ENCODE assay signal across 1 cellular context in the genomic region with DNA sequence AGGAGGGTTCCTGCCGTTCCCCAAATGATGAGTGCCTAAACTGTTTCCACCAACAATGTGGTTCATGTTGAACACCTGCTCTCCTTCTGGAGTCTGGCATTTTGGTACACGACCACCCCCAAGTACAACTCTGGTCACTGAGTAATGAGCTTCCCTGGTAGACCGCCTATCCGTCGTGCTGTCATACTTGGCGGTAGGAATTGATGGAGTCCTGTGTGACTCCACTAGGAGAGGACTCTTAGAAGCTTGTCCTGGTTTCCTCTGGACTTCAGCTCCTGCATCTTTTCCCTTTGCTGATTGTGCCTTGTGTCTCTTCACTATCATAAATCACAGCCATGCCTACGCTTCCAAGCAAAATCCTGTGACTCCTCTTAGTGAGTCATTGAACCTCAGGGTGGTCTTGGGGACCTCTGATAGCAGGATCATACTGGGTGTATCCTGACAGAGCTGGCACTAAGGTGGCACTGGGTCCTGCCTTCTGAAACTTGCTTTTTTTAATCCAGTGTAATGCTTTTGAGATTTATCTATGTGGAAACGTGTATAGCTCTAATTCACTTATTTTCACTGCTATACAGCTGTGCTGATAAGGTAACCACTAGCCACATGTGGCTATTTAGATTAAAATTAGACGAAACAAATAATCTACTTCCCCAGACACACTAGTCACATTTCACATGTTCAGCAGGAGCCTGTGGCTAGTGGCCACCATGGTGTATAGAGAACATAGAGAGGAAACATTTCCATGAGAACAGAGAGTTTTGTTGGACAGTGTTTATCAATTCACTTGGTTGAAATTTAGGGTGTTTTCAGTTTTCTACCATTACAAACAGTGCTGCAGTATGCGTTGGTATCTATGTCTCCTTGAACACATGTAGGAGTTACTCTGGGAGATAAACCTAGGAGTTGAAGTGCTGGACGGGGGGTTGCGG.
TF ChIP-seq lines count a peak whose summit lies in the region.

No MANE protein-coding gene starts in this region.

TF ChIP-seq in K562, 482 proteins besides CTCF, POLR2A, EP300 and RAD21 (continued from another document and continues in another):
- TF ChIP-seq, protein P1, sequence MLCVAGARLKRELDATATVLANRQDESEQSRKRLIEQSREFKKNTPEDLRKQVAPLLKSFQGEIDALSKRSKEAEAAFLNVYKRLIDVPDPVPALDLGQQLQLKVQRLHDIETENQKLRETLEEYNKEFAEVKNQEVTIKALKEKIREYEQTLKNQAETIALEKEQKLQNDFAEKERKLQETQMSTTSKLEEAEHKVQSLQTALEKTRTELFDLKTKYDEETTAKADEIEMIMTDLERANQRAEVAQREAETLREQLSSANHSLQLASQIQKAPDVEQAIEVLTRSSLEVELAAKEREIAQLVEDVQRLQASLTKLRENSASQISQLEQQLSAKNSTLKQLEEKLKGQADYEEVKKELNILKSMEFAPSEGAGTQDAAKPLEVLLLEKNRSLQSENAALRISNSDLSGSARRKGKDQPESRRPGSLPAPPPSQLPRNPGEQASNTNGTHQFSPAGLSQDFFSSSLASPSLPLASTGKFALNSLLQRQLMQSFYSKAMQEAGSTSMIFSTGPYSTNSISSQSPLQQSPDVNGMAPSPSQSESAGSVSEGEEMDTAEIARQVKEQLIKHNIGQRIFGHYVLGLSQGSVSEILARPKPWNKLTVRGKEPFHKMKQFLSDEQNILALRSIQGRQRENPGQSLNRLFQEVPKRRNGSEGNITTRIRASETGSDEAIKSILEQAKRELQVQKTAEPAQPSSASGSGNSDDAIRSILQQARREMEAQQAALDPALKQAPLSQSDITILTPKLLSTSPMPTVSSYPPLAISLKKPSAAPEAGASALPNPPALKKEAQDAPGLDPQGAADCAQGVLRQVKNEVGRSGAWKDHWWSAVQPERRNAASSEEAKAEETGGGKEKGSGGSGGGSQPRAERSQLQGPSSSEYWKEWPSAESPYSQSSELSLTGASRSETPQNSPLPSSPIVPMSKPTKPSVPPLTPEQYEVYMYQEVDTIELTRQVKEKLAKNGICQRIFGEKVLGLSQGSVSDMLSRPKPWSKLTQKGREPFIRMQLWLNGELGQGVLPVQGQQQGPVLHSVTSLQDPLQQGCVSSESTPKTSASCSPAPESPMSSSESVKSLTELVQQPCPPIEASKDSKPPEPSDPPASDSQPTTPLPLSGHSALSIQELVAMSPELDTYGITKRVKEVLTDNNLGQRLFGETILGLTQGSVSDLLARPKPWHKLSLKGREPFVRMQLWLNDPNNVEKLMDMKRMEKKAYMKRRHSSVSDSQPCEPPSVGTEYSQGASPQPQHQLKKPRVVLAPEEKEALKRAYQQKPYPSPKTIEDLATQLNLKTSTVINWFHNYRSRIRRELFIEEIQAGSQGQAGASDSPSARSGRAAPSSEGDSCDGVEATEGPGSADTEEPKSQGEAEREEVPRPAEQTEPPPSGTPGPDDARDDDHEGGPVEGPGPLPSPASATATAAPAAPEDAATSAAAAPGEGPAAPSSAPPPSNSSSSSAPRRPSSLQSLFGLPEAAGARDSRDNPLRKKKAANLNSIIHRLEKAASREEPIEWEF (CRISPR knock-in tag; IDR thresholded peaks at IDR 0.05), result peak; percentile 64; the same call in 1 of the 2 replicates
- TF ChIP-seq DIDO1 (tag; IDR thresholded peaks at IDR 0.05; ENCODE audit: low read depth) (no peak), ZBTB8A (IDR thresholded peaks at IDR 0.05; ENCODE audit: partially characterized antibody) (no peak), TEAD4 (IDR thresholded peaks at IDR 0.05; ENCODE audit: low read length) (peak; percentile 99), TEAD4 (CRISPR knock-in tag; IDR thresholded peaks at IDR 0.05; ENCODE audit: borderline replicate concordance) (no peak; the same call in 1 of the 2 replicates), BRF1 (IDR thresholded peaks at IDR 0.05; ENCODE audit: borderline replicate concordance, extremely low read depth, insufficient read length) (no peak), ZNF133 (CRISPR knock-in tag; IDR thresholded peaks at IDR 0.05) (no peak), ZNF184 (CRISPR knock-in tag; IDR thresholded peaks at IDR 0.05) (no peak), ZNF23 (CRISPR knock-in tag; IDR thresholded peaks at IDR 0.05) (no peak), ZBTB7A (IDR thresholded peaks at IDR 0.05; ENCODE audit: borderline replicate concordance, control insufficient read depth, low read depth, low read length) (no peak), POLR3A (IDR thresholded peaks at IDR 0.05; ENCODE audit: borderline replicate concordance, extremely low read depth, insufficient read depth, insufficient read length) (no peak), HOXB6 (CRISPR knock-in tag; IDR thresholded peaks at IDR 0.05; ENCODE audit: borderline replicate concordance) (no peak), C11orf30 (IDR thresholded peaks at IDR 0.05; ENCODE audit: low read depth) (no peak), PCBP1 (IDR thresholded peaks at IDR 0.05; ENCODE audit: low read depth, low read length, poor library complexity, severe bottlenecking) (no peak), TBL1XR1 (IDR thresholded peaks at IDR 0.05; ENCODE audit: low read length in 2 of 2) (peak in 1 of 2 experiments; percentile 92; a peak in 2 of 4 replicates), WHSC1 (IDR thresholded peaks at IDR 0.05; ENCODE audit: low read length) (no peak), TCF7L2 (IDR thresholded peaks at IDR 0.05; ENCODE audit: low read depth, low read length) (no peak), ZNF282 (CRISPR knock-in tag; IDR thresholded peaks at IDR 0.05) (no peak), NR2F6 (CRISPR knock-in tag; IDR thresholded peaks at IDR 0.05) (no peak)
- TF ChIP-seq, protein P2, sequence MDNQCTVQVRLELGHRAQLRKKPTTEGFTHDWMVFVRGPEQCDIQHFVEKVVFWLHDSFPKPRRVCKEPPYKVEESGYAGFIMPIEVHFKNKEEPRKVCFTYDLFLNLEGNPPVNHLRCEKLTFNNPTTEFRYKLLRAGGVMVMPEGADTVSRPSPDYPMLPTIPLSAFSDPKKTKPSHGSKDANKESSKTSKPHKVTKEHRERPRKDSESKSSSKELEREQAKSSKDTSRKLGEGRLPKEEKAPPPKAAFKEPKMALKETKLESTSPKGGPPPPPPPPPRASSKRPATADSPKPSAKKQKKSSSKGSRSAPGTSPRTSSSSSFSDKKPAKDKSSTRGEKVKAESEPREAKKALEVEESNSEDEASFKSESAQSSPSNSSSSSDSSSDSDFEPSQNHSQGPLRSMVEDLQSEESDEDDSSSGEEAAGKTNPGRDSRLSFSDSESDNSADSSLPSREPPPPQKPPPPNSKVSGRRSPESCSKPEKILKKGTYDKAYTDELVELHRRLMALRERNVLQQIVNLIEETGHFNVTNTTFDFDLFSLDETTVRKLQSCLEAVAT (IDR thresholded peaks at IDR 0.05), result peak in 1 of 2 experiments; percentile 72; a peak in 2 of 4 replicates
- TF ChIP-seq, protein P3, sequence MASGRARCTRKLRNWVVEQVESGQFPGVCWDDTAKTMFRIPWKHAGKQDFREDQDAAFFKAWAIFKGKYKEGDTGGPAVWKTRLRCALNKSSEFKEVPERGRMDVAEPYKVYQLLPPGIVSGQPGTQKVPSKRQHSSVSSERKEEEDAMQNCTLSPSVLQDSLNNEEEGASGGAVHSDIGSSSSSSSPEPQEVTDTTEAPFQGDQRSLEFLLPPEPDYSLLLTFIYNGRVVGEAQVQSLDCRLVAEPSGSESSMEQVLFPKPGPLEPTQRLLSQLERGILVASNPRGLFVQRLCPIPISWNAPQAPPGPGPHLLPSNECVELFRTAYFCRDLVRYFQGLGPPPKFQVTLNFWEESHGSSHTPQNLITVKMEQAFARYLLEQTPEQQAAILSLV (tag; IDR thresholded peaks at IDR 0.05), result no peak
- TF ChIP-seq, protein P4, sequence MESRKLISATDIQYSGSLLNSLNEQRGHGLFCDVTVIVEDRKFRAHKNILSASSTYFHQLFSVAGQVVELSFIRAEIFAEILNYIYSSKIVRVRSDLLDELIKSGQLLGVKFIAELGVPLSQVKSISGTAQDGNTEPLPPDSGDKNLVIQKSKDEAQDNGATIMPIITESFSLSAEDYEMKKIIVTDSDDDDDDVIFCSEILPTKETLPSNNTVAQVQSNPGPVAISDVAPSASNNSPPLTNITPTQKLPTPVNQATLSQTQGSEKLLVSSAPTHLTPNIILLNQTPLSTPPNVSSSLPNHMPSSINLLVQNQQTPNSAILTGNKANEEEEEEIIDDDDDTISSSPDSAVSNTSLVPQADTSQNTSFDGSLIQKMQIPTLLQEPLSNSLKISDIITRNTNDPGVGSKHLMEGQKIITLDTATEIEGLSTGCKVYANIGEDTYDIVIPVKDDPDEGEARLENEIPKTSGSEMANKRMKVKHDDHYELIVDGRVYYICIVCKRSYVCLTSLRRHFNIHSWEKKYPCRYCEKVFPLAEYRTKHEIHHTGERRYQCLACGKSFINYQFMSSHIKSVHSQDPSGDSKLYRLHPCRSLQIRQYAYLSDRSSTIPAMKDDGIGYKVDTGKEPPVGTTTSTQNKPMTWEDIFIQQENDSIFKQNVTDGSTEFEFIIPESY (CRISPR knock-in tag; IDR thresholded peaks at IDR 0.05), result peak; percentile 93
- TF ChIP-seq, protein P5, sequence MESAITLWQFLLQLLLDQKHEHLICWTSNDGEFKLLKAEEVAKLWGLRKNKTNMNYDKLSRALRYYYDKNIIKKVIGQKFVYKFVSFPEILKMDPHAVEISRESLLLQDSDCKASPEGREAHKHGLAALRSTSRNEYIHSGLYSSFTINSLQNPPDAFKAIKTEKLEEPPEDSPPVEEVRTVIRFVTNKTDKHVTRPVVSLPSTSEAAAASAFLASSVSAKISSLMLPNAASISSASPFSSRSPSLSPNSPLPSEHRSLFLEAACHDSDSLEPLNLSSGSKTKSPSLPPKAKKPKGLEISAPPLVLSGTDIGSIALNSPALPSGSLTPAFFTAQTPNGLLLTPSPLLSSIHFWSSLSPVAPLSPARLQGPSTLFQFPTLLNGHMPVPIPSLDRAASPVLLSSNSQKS (CRISPR knock-in tag; IDR thresholded peaks at IDR 0.05), result no peak
- TF ChIP-seq, protein P6, sequence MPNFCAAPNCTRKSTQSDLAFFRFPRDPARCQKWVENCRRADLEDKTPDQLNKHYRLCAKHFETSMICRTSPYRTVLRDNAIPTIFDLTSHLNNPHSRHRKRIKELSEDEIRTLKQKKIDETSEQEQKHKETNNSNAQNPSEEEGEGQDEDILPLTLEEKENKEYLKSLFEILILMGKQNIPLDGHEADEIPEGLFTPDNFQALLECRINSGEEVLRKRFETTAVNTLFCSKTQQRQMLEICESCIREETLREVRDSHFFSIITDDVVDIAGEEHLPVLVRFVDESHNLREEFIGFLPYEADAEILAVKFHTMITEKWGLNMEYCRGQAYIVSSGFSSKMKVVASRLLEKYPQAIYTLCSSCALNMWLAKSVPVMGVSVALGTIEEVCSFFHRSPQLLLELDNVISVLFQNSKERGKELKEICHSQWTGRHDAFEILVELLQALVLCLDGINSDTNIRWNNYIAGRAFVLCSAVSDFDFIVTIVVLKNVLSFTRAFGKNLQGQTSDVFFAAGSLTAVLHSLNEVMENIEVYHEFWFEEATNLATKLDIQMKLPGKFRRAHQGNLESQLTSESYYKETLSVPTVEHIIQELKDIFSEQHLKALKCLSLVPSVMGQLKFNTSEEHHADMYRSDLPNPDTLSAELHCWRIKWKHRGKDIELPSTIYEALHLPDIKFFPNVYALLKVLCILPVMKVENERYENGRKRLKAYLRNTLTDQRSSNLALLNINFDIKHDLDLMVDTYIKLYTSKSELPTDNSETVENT (CRISPR knock-in tag; IDR thresholded peaks at IDR 0.05), result no peak
- TF ChIP-seq, protein P7, sequence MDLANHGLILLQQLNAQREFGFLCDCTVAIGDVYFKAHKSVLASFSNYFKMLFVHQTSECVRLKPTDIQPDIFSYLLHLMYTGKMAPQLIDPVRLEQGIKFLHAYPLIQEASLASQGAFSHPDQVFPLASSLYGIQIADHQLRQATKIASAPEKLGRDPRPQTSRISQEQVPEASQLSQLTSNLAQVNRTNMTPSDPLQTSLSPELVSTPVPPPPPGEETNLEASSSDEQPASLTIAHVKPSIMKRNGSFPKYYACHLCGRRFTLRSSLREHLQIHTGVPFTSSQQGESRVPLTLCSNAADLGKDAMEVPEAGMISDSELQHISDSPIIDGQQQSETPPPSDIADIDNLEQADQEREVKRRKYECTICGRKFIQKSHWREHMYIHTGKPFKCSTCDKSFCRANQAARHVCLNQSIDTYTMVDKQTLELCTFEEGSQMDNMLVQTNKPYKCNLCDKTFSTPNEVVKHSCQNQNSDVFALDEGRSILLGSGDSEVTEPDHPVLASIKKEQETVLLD (IDR thresholded peaks at IDR 0.05), result 0 out of 2 replicates have a peak, but pooled peaks have one; percentile 34
- TF ChIP-seq, protein P8, sequence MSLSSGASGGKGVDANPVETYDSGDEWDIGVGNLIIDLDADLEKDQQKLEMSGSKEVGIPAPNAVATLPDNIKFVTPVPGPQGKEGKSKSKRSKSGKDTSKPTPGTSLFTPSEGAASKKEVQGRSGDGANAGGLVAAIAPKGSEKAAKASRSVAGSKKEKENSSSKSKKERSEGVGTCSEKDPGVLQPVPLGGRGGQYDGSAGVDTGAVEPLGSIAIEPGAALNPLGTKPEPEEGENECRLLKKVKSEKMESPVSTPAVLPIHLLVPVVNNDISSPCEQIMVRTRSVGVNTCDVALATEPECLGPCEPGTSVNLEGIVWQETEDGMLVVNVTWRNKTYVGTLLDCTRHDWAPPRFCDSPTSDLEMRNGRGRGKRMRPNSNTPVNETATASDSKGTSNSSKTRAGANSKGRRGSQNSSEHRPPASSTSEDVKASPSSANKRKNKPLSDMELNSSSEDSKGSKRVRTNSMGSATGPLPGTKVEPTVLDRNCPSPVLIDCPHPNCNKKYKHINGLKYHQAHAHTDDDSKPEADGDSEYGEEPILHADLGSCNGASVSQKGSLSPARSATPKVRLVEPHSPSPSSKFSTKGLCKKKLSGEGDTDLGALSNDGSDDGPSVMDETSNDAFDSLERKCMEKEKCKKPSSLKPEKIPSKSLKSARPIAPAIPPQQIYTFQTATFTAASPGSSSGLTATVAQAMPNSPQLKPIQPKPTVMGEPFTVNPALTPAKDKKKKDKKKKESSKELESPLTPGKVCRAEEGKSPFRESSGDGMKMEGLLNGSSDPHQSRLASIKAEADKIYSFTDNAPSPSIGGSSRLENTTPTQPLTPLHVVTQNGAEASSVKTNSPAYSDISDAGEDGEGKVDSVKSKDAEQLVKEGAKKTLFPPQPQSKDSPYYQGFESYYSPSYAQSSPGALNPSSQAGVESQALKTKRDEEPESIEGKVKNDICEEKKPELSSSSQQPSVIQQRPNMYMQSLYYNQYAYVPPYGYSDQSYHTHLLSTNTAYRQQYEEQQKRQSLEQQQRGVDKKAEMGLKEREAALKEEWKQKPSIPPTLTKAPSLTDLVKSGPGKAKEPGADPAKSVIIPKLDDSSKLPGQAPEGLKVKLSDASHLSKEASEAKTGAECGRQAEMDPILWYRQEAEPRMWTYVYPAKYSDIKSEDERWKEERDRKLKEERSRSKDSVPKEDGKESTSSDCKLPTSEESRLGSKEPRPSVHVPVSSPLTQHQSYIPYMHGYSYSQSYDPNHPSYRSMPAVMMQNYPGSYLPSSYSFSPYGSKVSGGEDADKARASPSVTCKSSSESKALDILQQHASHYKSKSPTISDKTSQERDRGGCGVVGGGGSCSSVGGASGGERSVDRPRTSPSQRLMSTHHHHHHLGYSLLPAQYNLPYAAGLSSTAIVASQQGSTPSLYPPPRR (CRISPR knock-in tag; IDR thresholded peaks at IDR 0.05; ENCODE audit: borderline replicate concordance), result peak; percentile 77; the same call in 1 of the 2 replicates
